Comparison of ENCODE assay signal across 8 cellular contexts in the genomic region with DNA sequence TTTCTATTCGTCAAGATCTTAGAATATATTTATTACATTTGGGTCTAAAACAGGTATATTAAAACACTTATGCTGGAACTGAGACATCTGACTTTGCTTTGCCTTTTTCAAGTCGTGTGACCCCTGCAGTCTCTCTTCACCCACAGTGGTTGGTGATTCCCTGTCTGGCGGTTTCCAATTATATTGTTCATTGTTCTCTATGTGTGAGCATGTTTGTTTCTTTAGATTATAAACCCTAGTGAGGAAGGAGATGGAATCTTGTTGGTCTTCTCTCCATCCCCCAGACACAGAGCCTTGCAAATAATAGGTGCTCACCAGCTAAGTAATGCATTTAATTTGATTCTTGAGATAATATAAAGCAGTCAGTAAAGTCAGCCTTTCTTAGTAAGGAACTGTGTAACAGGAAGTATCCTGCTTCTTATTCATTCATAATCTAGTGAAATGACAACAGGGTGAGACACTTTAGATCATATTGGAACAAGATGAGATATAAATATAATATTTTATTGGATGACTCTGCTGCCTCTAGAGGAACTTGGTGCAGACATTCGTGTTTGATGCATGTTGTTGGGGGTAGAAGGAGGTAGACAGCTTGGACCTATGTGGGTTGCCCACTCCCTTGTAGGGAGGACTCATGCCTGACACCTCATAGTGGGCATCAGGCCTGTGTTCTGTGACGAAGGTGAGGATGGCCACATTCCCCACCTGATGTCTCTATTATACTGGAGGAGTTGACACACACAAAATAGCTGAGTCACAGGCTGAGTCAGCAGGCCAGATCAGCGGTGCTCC.
DNase-seq lines count a peak whose midpoint lies in the region; ATAC-seq and TF ChIP-seq lines count a peak whose summit lies in the region.

No MANE protein-coding gene starts in this region.

- peak; percentile 71 for DNase-seq in activated effector memory CD4-positive, alpha-beta T cell treated with anti-CD3 and anti-CD28 coated beads, Interleukin-2, amount 50 U/mL, for 16 hours
- no peak for DNase-seq in activated effector memory CD4-positive, alpha-beta T cell treated with Interleukin-2 at 50 U/mL for 16 hours
- peak; percentile 97 for DNase-seq in RKO (ENCODE audit: low spot score)
- DNase-seq in fibroblast of mammary gland (ENCODE audit: low read depth): peak; percentile 92
- peak; percentile 23 for DNase-seq in stimulated activated CD4-positive, alpha-beta T cell treated with anti-CD3 and anti-CD28 coated beads, Interleukin-4, amount 100 ng/mL, for 1 hour
- DNase-seq in OCI-M2 (lab: John Stamatoyannopoulos, UW; ENCODE audit: unreplicated experiment): no peak
- DNase-seq in GDM1 (lab: John Stamatoyannopoulos, UW): no peak

- no peak for ATAC-seq in GM21526 (IDR thresholded peaks at IDR 0.05; ENCODE audit: low FRiP score, unreplicated experiment)

- TF ChIP-seq CTCF in fibroblast of mammary gland (conservative IDR thresholded peaks at IDR 0.05; ENCODE audit: control insufficient read depth, insufficient read depth, low read depth, low read length): peak; percentile 15

- H3K4me3 ChIP-seq in fibroblast of mammary gland (ENCODE audit: control insufficient read depth, low read depth, low read length): no peak overlapping the region

Comparison
In these comparisons a context has a peak if more than half of its experiments do, and no peak if none do; other contexts are left out.
1. DNase-seq: peak in activated effector memory CD4-positive, alpha-beta T cell treated with anti-CD3 and anti-CD28 coated beads, Interleukin-2, amount 50 U/mL, for 16 hours (single experiment), RKO (single experiment), fibroblast of mammary gland (single experiment) and stimulated activated CD4-positive, alpha-beta T cell treated with anti-CD3 and anti-CD28 coated beads, Interleukin-4, amount 100 ng/mL, for 1 hour (single experiment); none in activated effector memory CD4-positive, alpha-beta T cell treated with Interleukin-2 at 50 U/mL for 16 hours (single experiment), OCI-M2 (single experiment) and GDM1 (single experiment).